9 cellular contexts compared by ENCODE assay signal in genomic region chr15:51267714-51268105, GRCh38.
DNase-seq lines count a peak whose midpoint lies in the region; TF ChIP-seq lines count a peak whose summit lies in the region.
"Had no signal": no experiment of that assay in that cellular context is flagged by ENCODE, and none has a peak within 500 bp of the region (broad histone marks: within the 10 kb centered on the region; RNA-seq: fewer than 3 reads in every experiment).

No MANE protein-coding gene starts in this region.

- TF ChIP-seq CTCF in astrocyte of the spinal cord (IDR thresholded peaks at IDR 0.05; ENCODE audit: low read depth, low read length) (no peak), testis (IDR thresholded peaks at IDR 0.05) (no peak)

- no peaks in the 10 kb centered on the region for H3K9me3 ChIP-seq in testis

- DNase-seq in NCI-H146 (lab: John Stamatoyannopoulos, UW) (peak; percentile 20), NCI-H146 treated with DMSO at 0.1 percent for 48 hours (lab: John Stamatoyannopoulos, UW; ENCODE audit: unreplicated experiment) (no peak), astrocyte of the spinal cord (ENCODE audit: low read depth, low spot score) (no peak), testis (no peak), COLO829 (ENCODE audit: low spot score) (no peak), GF-D8 (lab: John Stamatoyannopoulos, UW) (no peak), islet precursor cell (no peak)

- H3K27ac ChIP-seq in layer of hippocampus (ENCODE audit: low read depth, low read length) (peak overlapping the region; percentile 23), testis (no peak overlapping the region)
- H3K27ac ChIP-seq: BLaER1 treated with 17β-estradiol and CSF1 and Interleukin-3, amounts not matched to agents 10 nM and 100 nM had no signal

- H3K4me1 ChIP-seq in testis: peaks cover 6% of the 10 kb centered on the region

- WGBS in testis, 2 donors: 9 to 12% methylated on average over 4 to 11 of the region's 11 CpGs

- peak overlapping the region; percentile 38 for H3K4me3 ChIP-seq in astrocyte of the spinal cord (ENCODE audit: low read depth, low read length)
- H3K4me3 ChIP-seq in testis: peak overlapping the region; percentile 53

- in situ Hi-C loops in astrocyte of the spinal cord (cut with HindIII; ENCODE audit: low sequenced_read_pairs): no loop called here

- intact Hi-C loops in testis (cut with DNase I; ENCODE audit: low total_unique reads): no loop called here

- H3K27me3 ChIP-seq in layer of hippocampus (ENCODE audit: control insufficient read depth, insufficient read depth, low read length) (no peaks in the 10 kb centered on the region), testis (no peaks in the 10 kb centered on the region)

- no peaks in the 10 kb centered on the region for H3K36me3 ChIP-seq in testis (ENCODE audit: low read depth, missing control alignments)
- H3K36me3 ChIP-seq: BLaER1 treated with 17β-estradiol and CSF1 and Interleukin-3, amounts not matched to agents 10 nM and 100 nM had no signal

- TF ChIP-seq POLR2A in testis (IDR thresholded peaks at IDR 0.05): no peak
